Comparison of ENCODE assay signal across 1 cellular context in the genomic region with DNA sequence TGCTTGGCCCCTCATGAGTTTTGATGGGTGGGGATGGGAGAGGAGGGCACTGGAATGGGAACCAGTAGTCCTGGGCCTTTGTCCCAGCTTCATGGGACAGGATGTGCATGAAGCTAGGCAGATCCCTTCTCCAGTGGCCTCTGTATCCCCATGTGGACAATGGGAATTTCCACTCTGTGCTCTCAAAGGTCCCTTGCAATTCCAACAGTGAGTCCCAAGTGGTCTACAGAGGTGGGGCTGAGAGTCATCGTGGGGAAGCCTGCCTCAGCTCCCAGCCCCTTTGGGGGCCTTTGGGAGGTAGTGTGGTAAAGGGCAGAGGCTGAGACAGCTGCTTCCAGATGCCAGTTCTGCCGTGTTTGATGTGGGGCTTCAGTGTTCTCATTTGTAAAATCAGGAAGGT.
A peak's percentile ranks its signal among the peaks of the same experiment; 100 is the strongest.
TF ChIP-seq lines count a peak whose summit lies in the region.

No MANE protein-coding gene starts in this region.

TF ChIP-seq in K562, 482 proteins besides CTCF, POLR2A, EP300 and RAD21:
- no peak for TF ChIP-seq ZBTB1 (CRISPR knock-in tag; IDR thresholded peaks at IDR 0.05; ENCODE audit: borderline replicate concordance, low read depth)
- peak; percentile 14; the same call in 1 of the 2 replicates for TF ChIP-seq POLR2AphosphoS5 (IDR thresholded peaks at IDR 0.05; ENCODE audit: control insufficient read depth, insufficient read depth, low read depth, low read length)
- no peak for TF ChIP-seq CEBPB (tag; IDR thresholded peaks at IDR 0.05)
